In genomic region chr2:74262681-74263080, GRCh38 we compare ENCODE assay signal across 34 cellular contexts.
"Had no signal": no experiment of that assay in that cellular context is flagged by ENCODE, and none has a peak within 500 bp of the region (broad histone marks: within the 10 kb centered on the region; RNA-seq: fewer than 3 reads in every experiment).

No MANE protein-coding gene starts in this region.

- DNase-seq: Karpas-422, Kasumi-1, MG63, MM.1S, MV-4-11, NCI-H1048, NCI-H1092, NCI-H1092 treated with DMSO at 0.1 percent for 48 hours, NCI-H1105, NCI-H1105 treated with DMSO at 0.1 percent for 48 hours, NCI-H1417, NCI-H1417 treated with DMSO at 0.1 percent for 48 hours, NCI-H1436, NCI-H1436 treated with DMSO at 0.1 percent for 48 hours, NCI-H146, NCI-H1694, NCI-H1694 treated with DMSO at 0.1 percent for 48 hours, NCI-H187, NCI-H187 treated with DMSO at 0.1 percent for 48 hours, NCI-H1930, NCI-H2029, NCI-H2029 treated with DMSO at 0.1 percent for 48 hours, NCI-H2081, NCI-H2081 treated with DMSO at 0.1 percent for 48 hours, NCI-H2107, NCI-H2171, NCI-H2171 treated with DMSO at 0.1 percent for 48 hours, NCI-H2227 treated with DMSO at 0.1 percent for 48 hours, NCI-H226, NCI-H345, NCI-H446, NCI-H446 treated with DMSO at 0.1 percent for 48 hours, NCI-H510A, NCI-H510A treated with DMSO at 0.1 percent for 48 hours had no signal

- H3K4me3 ChIP-seq: MG63 had no signal

- H3K27me3 ChIP-seq: MG63 had no signal

- H3K9me3 ChIP-seq: MG63 had no signal

- H3K36me3 ChIP-seq: MG63 had no signal
